Comparison of ENCODE assay signal across 24 cellular contexts in the genomic region with DNA sequence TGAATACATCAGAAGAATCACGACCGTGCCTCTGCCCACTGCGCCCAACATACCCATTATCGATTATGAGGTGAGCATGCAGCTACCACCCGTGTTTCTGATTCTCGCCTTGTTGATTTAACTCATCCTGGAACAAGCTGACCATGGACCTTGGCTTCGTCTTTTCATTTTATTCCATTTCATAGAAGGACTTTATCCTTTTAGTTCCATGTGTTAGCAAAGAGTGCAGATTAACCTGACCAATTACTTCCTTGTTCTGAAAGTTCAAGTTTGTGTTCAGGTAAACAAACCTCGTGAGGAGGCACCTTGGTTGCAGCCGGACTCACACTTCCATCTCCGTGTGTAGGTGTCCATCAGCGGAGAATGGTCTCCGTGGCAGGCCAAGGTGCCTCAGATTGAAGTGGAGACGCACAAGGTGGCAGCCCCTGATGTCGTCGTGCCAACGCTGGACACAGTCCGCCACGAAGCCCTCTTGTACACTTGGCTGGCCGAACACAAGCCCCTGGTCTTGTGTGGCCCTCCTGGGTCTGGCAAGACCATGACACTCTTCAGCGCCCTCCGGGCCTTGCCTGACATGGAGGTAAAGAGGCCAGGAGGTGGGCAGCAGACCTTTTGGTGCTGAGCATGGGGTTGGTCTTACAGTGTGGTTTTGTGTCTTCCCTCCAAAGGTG.
"Had no signal": no experiment of that assay in that cellular context is flagged by ENCODE, and none has a peak within 500 bp of the region (broad histone marks: within the 10 kb centered on the region; RNA-seq: fewer than 3 reads in every experiment).

No MANE protein-coding gene starts in this region.

- H3K27me3 ChIP-seq: adrenal gland, heart left ventricle, sigmoid colon, vagina had no signal

- DNase-seq: activated CD4-positive, alpha-beta memory T cell treated with anti-CD3 and anti-CD28 coated beads, Interleukin-2, amount 10 ng/mL, durations not matched to agents 7 days and 5 days; activated CD4-positive, alpha-beta T cell treated with anti-CD3 and anti-CD28 coated beads, Interleukin-2, amount 10 ng/mL, durations not matched to agents 24 days and 14 days; activated CD8-positive, alpha-beta memory T cell treated with anti-CD3 and anti-CD28 coated beads, Interleukin-2, amount 10 ng/mL, durations not matched to agents 7 days and 5 days; activated gamma-delta T cell treated with Interleukin-2 at 50 U/mL for 16 hours; adrenal gland; cerebellar nuclear complex; heart left ventricle; islet precursor cell; lower lobe of right lung; naive B cell; retina; sigmoid colon; stimulated activated CD4-positive, alpha-beta T cell treated with anti-CD3 and anti-CD28 coated beads, Interleukin-2, amount 100 ng/mL, for 48 hours; stimulated activated CD8-positive, alpha-beta memory T cell treated with anti-CD3 and anti-CD28 coated beads, Interleukin-4, amount 100 ng/mL, for 48 hours; stimulated activated naive CD4-positive, alpha-beta T cell; T-helper 17 cell had no signal

- H3K4me1 ChIP-seq: adrenal gland, heart left ventricle, lower lobe of right lung, sigmoid colon, vagina had no signal

- H3K4me3 Mint-ChIP-seq: activated CD4-positive, alpha-beta memory T cell treated with anti-CD3 and anti-CD28 coated beads, Interleukin-2, amount 10 ng/mL, durations not matched to agents 7 days and 5 days; activated CD4-positive, alpha-beta T cell treated with anti-CD3 and anti-CD28 coated beads, Interleukin-2, amount 10 ng/mL, durations not matched to agents 24 days and 14 days; activated CD8-positive, alpha-beta memory T cell treated with anti-CD3 and anti-CD28 coated beads, Interleukin-2, amount 10 ng/mL, durations not matched to agents 7 days and 5 days; activated naive CD8-positive, alpha-beta T cell; T-helper 17 cell; type B pancreatic cell had no signal

- H3K4me1 Mint-ChIP-seq: naive B cell had no signal

- ATAC-seq: activated CD8-positive, alpha-beta memory T cell treated with anti-CD3 and anti-CD28 coated beads, Interleukin-2, amount 10 ng/mL, durations not matched to agents 7 days and 5 days; left lobe of liver; lower lobe of right lung; T-helper 17 cell had no signal

- H3K27ac Mint-ChIP-seq: activated CD4-positive, alpha-beta memory T cell treated with anti-CD3 and anti-CD28 coated beads, Interleukin-2, amount 10 ng/mL, durations not matched to agents 7 days and 5 days; activated CD4-positive, alpha-beta T cell treated with anti-CD3 and anti-CD28 coated beads, Interleukin-2, amount 10 ng/mL, durations not matched to agents 24 days and 14 days; activated CD8-positive, alpha-beta memory T cell treated with anti-CD3 and anti-CD28 coated beads, Interleukin-2, amount 10 ng/mL, durations not matched to agents 7 days and 5 days; T-helper 17 cell had no signal

- H3K9me3 ChIP-seq: adrenal gland, heart left ventricle, lower lobe of right lung, sigmoid colon, thoracic aorta, vagina had no signal

- H3K27me3 Mint-ChIP-seq: activated CD4-positive, alpha-beta memory T cell treated with anti-CD3 and anti-CD28 coated beads, Interleukin-2, amount 10 ng/mL, durations not matched to agents 7 days and 5 days; activated CD4-positive, alpha-beta T cell treated with anti-CD3 and anti-CD28 coated beads, Interleukin-2, amount 10 ng/mL, durations not matched to agents 24 days and 14 days; activated CD8-positive, alpha-beta memory T cell treated with anti-CD3 and anti-CD28 coated beads, Interleukin-2, amount 10 ng/mL, durations not matched to agents 7 days and 5 days; activated naive CD8-positive, alpha-beta T cell; naive B cell; progenitor cell of endocrine pancreas; T-helper 17 cell; type B pancreatic cell had no signal

- H3K9me3 Mint-ChIP-seq: activated CD4-positive, alpha-beta memory T cell treated with anti-CD3 and anti-CD28 coated beads, Interleukin-2, amount 10 ng/mL, durations not matched to agents 7 days and 5 days; activated CD4-positive, alpha-beta T cell treated with anti-CD3 and anti-CD28 coated beads, Interleukin-2, amount 10 ng/mL, durations not matched to agents 24 days and 14 days; naive B cell; type B pancreatic cell had no signal

- H3K4me3 ChIP-seq: adrenal gland, coronary artery, heart left ventricle, lower lobe of right lung, sigmoid colon, thoracic aorta, vagina had no signal

- H3K27ac ChIP-seq: adrenal gland, coronary artery, epithelial cell of prostate, heart left ventricle, lower lobe of right lung, sigmoid colon, thoracic aorta, vagina had no signal
